ENCODE assay signal across 8 cellular contexts in genomic region chr10:110643670-110644597, GRCh38. TPM values are rescaled to one million over a fixed set of nuclear protein-coding genes. Genes with fewer than 3 reads are reported as not detected.
DNase-seq lines count a peak whose midpoint lies in the region; ATAC-seq and TF ChIP-seq lines count a peak whose summit lies in the region.

TSS of gene RBM20 (plus strand) at chr10:110644336. CDS start at chr10:110644455, 119 bp downstream.

- peaks cover 61% of the 10 kb centered on the region for H3K27me3 Mint-ChIP-seq in activated T-cell treated with anti-CD3 and anti-CD28 coated beads, Interleukin-2, amount 50 U/mL, for 4 hours (ENCODE audit: low read depth)
- H3K27me3 Mint-ChIP-seq in osteocyte (ENCODE audit: unreplicated experiment), result peaks cover 41% of the 10 kb centered on the region

- H3K9ac ChIP-seq in HUES48 (ENCODE audit: low read depth, low read length), result no peak within 1 kb of the TSS

- peak; percentile 56 to 68 for ATAC-seq in activated T-cell treated with anti-CD3 and anti-CD28 coated beads, Interleukin-2, amount 50 U/mL, for 4 hours
- ATAC-seq in GM19395 (IDR thresholded peaks at IDR 0.05; ENCODE audit: unreplicated experiment), result no peak

- H3K36me3 ChIP-seq in HUES48 (ENCODE audit: control insufficient read depth, insufficient read depth, low read length), result no peaks in the 10 kb centered on the region

- H3K9me3 ChIP-seq in HUES48 (ENCODE audit: control insufficient read depth, insufficient read depth, low read length), result no peaks in the 10 kb centered on the region

- peak within 1 kb of the TSS; percentile 81 for H3K4me3 Mint-ChIP-seq in activated T-cell treated with anti-CD3 and anti-CD28 coated beads, Interleukin-2, amount 50 U/mL, for 4 hours
- peak within 1 kb of the TSS; percentile 74 for H3K4me3 Mint-ChIP-seq in osteocyte (ENCODE audit: unreplicated experiment)

- peaks cover 34% of the 10 kb centered on the region for H3K4me1 ChIP-seq in HUES48 (ENCODE audit: control insufficient read depth, insufficient read depth, low read length)

- H3K9me3 Mint-ChIP-seq in activated T-cell treated with anti-CD3 and anti-CD28 coated beads, Interleukin-2, amount 50 U/mL, for 4 hours, result no peaks in the 10 kb centered on the region
- no peaks in the 10 kb centered on the region for H3K9me3 Mint-ChIP-seq in osteocyte (ENCODE audit: unreplicated experiment)

- no peak within 1 kb of the TSS for H3K27ac ChIP-seq in HUES48 (ENCODE audit: low read depth, low read length)

- TF ChIP-seq CTCF in osteocyte (IDR thresholded peaks at IDR 0.05), result no peak

- peak; percentile 67 for DNase-seq in GM03348 (ENCODE audit: low spot score)
- DNase-seq in activated T-cell treated with anti-CD3 and anti-CD28 coated beads, Interleukin-2, amount 50 U/mL, for 4 hours, result no peak
- peak; percentile 19 for DNase-seq in glomerular visceral epithelial cell (ENCODE audit: extremely low spot score)
- no peak for DNase-seq in osteocyte (ENCODE audit: extremely low spot score, unreplicated experiment)
- no peak for DNase-seq in SKM-1 (lab: John Stamatoyannopoulos, UW; ENCODE audit: unreplicated experiment)
- DNase-seq in medulla oblongata (ENCODE audit: extremely low spot score), result no peak

- H3K36me3 Mint-ChIP-seq in activated T-cell treated with anti-CD3 and anti-CD28 coated beads, Interleukin-2, amount 50 U/mL, for 4 hours (ENCODE audit: insufficient read depth), result no peaks in the 10 kb centered on the region
- H3K36me3 Mint-ChIP-seq in osteocyte (ENCODE audit: unreplicated experiment), result no peaks in the 10 kb centered on the region

- peaks cover 30% of the 10 kb centered on the region for H3K4me1 Mint-ChIP-seq in activated T-cell treated with anti-CD3 and anti-CD28 coated beads, Interleukin-2, amount 50 U/mL, for 4 hours (ENCODE audit: low read depth)
- peaks cover 26% of the 10 kb centered on the region for H3K4me1 Mint-ChIP-seq in osteocyte (ENCODE audit: unreplicated experiment)

- peaks cover 57% of the 10 kb centered on the region for H3K27me3 ChIP-seq in HUES48 (ENCODE audit: control insufficient read depth, insufficient read depth, low read length)

- H3K4me3 ChIP-seq in HUES48 (ENCODE audit: low read depth, low read length), result peak within 1 kb of the TSS; percentile 76

- no peak within 1 kb of the TSS for H3K27ac Mint-ChIP-seq in osteocyte (ENCODE audit: unreplicated experiment)

RNA-seq across cellular contexts. Expression of gene RBM20, which starts in this region (rescaled TPM):
- total RNA-seq in activated T-cell treated with anti-CD3 and anti-CD28 coated beads, Interleukin-2, amount 50 U/mL, for 4 hours, result under 1 TPM in 1 of 3 donors, not detected in 2; 0.03 TPM
- total RNA-seq in osteocyte, result 1.6 and 2.3 TPM in 2 replicates

Comparison
In these comparisons a context has a peak if more than half of its experiments do, and no peak if none do; other contexts are left out.
1. Peak in ATAC-seq in activated T-cell treated with anti-CD3 and anti-CD28 coated beads, Interleukin-2, amount 50 U/mL, for 4 hours; RNA of the gene not detected or under 1 TPM.
2. DNase-seq: peak in GM03348 (single experiment) and glomerular visceral epithelial cell (single experiment); none in activated T-cell treated with anti-CD3 and anti-CD28 coated beads, Interleukin-2, amount 50 U/mL, for 4 hours (single experiment), osteocyte (single experiment), SKM-1 (single experiment) and medulla oblongata (single experiment).